In the genomic region with DNA sequence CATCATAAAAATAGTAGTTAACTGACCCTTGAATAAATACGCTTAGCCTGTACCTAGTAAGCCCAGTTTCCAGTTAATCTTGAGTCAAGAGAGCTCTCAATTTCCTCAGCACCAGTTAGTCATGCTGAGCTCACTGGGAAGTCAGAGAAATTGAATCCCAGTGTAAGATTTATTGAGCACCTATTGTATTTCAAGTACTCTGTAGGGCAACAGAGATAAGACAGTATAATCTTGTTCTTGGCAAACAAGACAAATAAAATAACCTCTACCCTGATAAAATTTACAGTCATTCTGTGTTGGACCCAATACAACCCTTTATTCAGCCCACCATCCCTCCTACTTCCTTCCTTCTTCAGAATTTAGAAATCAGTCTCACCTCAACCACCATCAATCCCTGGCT, we compare ENCODE assay signal across 35 cellular contexts.
DNase-seq lines count a peak whose midpoint lies in the region; ATAC-seq and TF ChIP-seq lines count a peak whose summit lies in the region.
"Had no signal": no experiment of that assay in that cellular context is flagged by ENCODE, and none has a peak within 500 bp of the region (broad histone marks: within the 10 kb centered on the region; RNA-seq: fewer than 3 reads in every experiment).

No MANE protein-coding gene starts in this region.

- DNase-seq in activated T-cell treated with anti-CD3 and anti-CD28 coated beads, Interleukin-2, amount 50 U/mL, for 72 hours, result no peak
- no peak for DNase-seq in activated T-cell treated with anti-CD3 and anti-CD28 coated beads, Interleukin-2, amount 50 U/mL, for 24 hours
- DNase-seq in NCI-H146 treated with DMSO at 0.1 percent for 48 hours (lab: John Stamatoyannopoulos, UW; ENCODE audit: unreplicated experiment), result peak; percentile 27
- DNase-seq in epithelial cell of esophagus (ENCODE audit: low read depth), result peak; percentile 42
- DNase-seq in stromal cell of bone marrow (ENCODE audit: low read depth), result peak; percentile 24
- DNase-seq in sigmoid colon, result no peak
- no peak for DNase-seq in esophagus muscularis mucosa (ENCODE audit: extremely low spot score)
- DNase-seq: activated CD4-positive, alpha-beta T cell treated with anti-CD3 and anti-CD28 coated beads, Interleukin-2, amount 10 ng/mL, durations not matched to agents 7 days and 5 days; activated naive CD4-positive, alpha-beta T cell treated with Interleukin-2 at 50 U/mL for 16 hours; activated T-cell treated with anti-CD3 and anti-CD28 coated beads, Interleukin-2, amount 50 U/mL, for 4 hours; adrenal gland; body of pancreas; cerebellar nuclear complex; DMS79 treated with DMSO at 0.1 percent for 48 hours; glutamatergic neuron; left lung; mesenchymal stem cell; NCI-H1105; NCI-H2081; NCI-H345; NCI-H774; pancreas; Peyer's patch; retina; SHP77 treated with DMSO at 0.1 percent for 48 hours; small intestine; stimulated activated CD4-positive, alpha-beta T cell treated with anti-CD3 and anti-CD28 coated beads, Interleukin-1b, Interleukin-23, amount 100 ng/mL, for 48 hours; stimulated activated naive CD8-positive, alpha-beta T cell treated with anti-CD3 and anti-CD28 coated beads, Interleukin-15, Interleukin-2, amounts not matched to agents 100 U/mL and 50 U/mL, for 24 hours; SW 1271 had no signal

- H3K27me3 ChIP-seq in sigmoid colon (no peaks in the 10 kb centered on the region), esophagus muscularis mucosa (no peaks in the 10 kb centered on the region)
- H3K27me3 ChIP-seq: adrenal gland, body of pancreas, left lung, neural progenitor cell, pancreas, Peyer's patch had no signal

- WGBS in sigmoid colon, 2 donors, result 91 to 92% methylated on average over 1 of the region's 1 CpG
- WGBS in esophagus muscularis mucosa, result 97% methylated on average over 1 of the region's 1 CpG

- H3K4me3 Mint-ChIP-seq in activated T-cell treated with anti-CD3 and anti-CD28 coated beads, Interleukin-2, amount 50 U/mL, for 72 hours, result peak overlapping the region; percentile 1 to 31
- no peak overlapping the region for H3K4me3 Mint-ChIP-seq in activated T-cell treated with anti-CD3 and anti-CD28 coated beads, Interleukin-2, amount 50 U/mL, for 24 hours
- H3K4me3 Mint-ChIP-seq: activated CD4-positive, alpha-beta T cell treated with anti-CD3 and anti-CD28 coated beads, Interleukin-2, amount 10 ng/mL, durations not matched to agents 7 days and 5 days; activated T-cell treated with anti-CD3 and anti-CD28 coated beads, Interleukin-2, amount 50 U/mL, for 4 hours; neural progenitor cell had no signal

- H3K27me3 Mint-ChIP-seq in activated T-cell treated with anti-CD3 and anti-CD28 coated beads, Interleukin-2, amount 50 U/mL, for 72 hours (ENCODE audit: low read depth), result peaks cover 22% of the 10 kb centered on the region
- peaks cover 43% of the 10 kb centered on the region for H3K27me3 Mint-ChIP-seq in activated T-cell treated with anti-CD3 and anti-CD28 coated beads, Interleukin-2, amount 50 U/mL, for 24 hours

- H3K4me1 Mint-ChIP-seq in activated T-cell treated with anti-CD3 and anti-CD28 coated beads, Interleukin-2, amount 50 U/mL, for 72 hours (ENCODE audit: low read depth), result peaks cover 50% of the 10 kb centered on the region
- H3K4me1 Mint-ChIP-seq in activated T-cell treated with anti-CD3 and anti-CD28 coated beads, Interleukin-2, amount 50 U/mL, for 24 hours (ENCODE audit: low read depth), result peaks cover 47% of the 10 kb centered on the region

- no peak for ATAC-seq in activated T-cell treated with anti-CD3 and anti-CD28 coated beads, Interleukin-2, amount 50 U/mL, for 72 hours (replicated peaks in 1 of 2)
- ATAC-seq in HG03521 (IDR thresholded peaks at IDR 0.05; ENCODE audit: unreplicated experiment), result no peak
- ATAC-seq: A549; activated T-cell treated with anti-CD3 and anti-CD28 coated beads, Interleukin-2, amount 50 U/mL, for 4 hours; body of pancreas; HCT116; K562; left lung; pancreas; stimulated activated naive CD8-positive, alpha-beta T cell treated with anti-CD3 and anti-CD28 coated beads, Interleukin-15, Interleukin-2, amounts not matched to agents 100 U/mL and 50 U/mL, for 24 hours had no signal

- TF ChIP-seq POLR2A in sigmoid colon (IDR thresholded peaks at IDR 0.05) (no peak), esophagus muscularis mucosa (IDR thresholded peaks at IDR 0.05; ENCODE audit: low read depth) (no peak)

- H3K27ac ChIP-seq in sigmoid colon (no peak overlapping the region), esophagus muscularis mucosa (replicated peaks in 1 of 4) (no peak overlapping the region)
- H3K27ac ChIP-seq: A549, adrenal gland, body of pancreas, left lung, neural progenitor cell, pancreas, Peyer's patch, thoracic aorta had no signal

- intact Hi-C loops in sigmoid colon (cut with DNase I) (no loop called here), esophagus muscularis mucosa (cut with DNase I) (no loop called here)

- H3K36me3 ChIP-seq in sigmoid colon, result no peaks in the 10 kb centered on the region
- no peaks in the 10 kb centered on the region for H3K36me3 ChIP-seq in esophagus muscularis mucosa
- H3K36me3 ChIP-seq: adrenal gland, left lung, neural progenitor cell, pancreas, Peyer's patch, thoracic aorta had no signal

- H3K36me3 Mint-ChIP-seq in activated T-cell treated with anti-CD3 and anti-CD28 coated beads, Interleukin-2, amount 50 U/mL, for 72 hours (ENCODE audit: insufficient read depth in 2 of 2), result peaks cover 1 to 7% of the 10 kb centered on the region in 2 donors
- H3K36me3 Mint-ChIP-seq in activated T-cell treated with anti-CD3 and anti-CD28 coated beads, Interleukin-2, amount 50 U/mL, for 24 hours (ENCODE audit: low read depth), result no peaks in the 10 kb centered on the region
- H3K36me3 Mint-ChIP-seq: neural progenitor cell had no signal

- TF ChIP-seq CTCF in epithelial cell of esophagus (IDR thresholded peaks at IDR 0.05; ENCODE audit: insufficient read depth, low read depth, low read length, missing control alignments) (no peak), sigmoid colon (IDR thresholded peaks at IDR 0.05) (no peak), esophagus muscularis mucosa (IDR thresholded peaks at IDR 0.05) (no peak)

- H3K27ac Mint-ChIP-seq in activated T-cell treated with anti-CD3 and anti-CD28 coated beads, Interleukin-2, amount 50 U/mL, for 72 hours, result no peak overlapping the region
- no peak overlapping the region for H3K27ac Mint-ChIP-seq in activated T-cell treated with anti-CD3 and anti-CD28 coated beads, Interleukin-2, amount 50 U/mL, for 24 hours
- H3K27ac Mint-ChIP-seq: activated CD4-positive, alpha-beta T cell treated with anti-CD3 and anti-CD28 coated beads, Interleukin-2, amount 10 ng/mL, durations not matched to agents 7 days and 5 days; neural progenitor cell had no signal

- TF ChIP-seq EP300 in sigmoid colon (IDR thresholded peaks at IDR 0.05) (no peak), esophagus muscularis mucosa (IDR thresholded peaks at IDR 0.05) (no peak)

- H3K9me3 ChIP-seq in sigmoid colon (no peaks in the 10 kb centered on the region), esophagus muscularis mucosa (peaks cover 0 to 7% (median 3%) of the 10 kb centered on the region in 4 donors)
- H3K9me3 ChIP-seq: adrenal gland, body of pancreas, left lung, pancreas, Peyer's patch, thoracic aorta had no signal

- peaks cover 0 to 3% of the 10 kb centered on the region in 2 donors for H3K9me3 Mint-ChIP-seq in activated T-cell treated with anti-CD3 and anti-CD28 coated beads, Interleukin-2, amount 50 U/mL, for 72 hours
- H3K9me3 Mint-ChIP-seq in activated T-cell treated with anti-CD3 and anti-CD28 coated beads, Interleukin-2, amount 50 U/mL, for 24 hours, result no peaks in the 10 kb centered on the region
- H3K9me3 Mint-ChIP-seq: activated T-cell treated with anti-CD3 and anti-CD28 coated beads, Interleukin-2, amount 50 U/mL, for 4 hours had no signal

- H3K4me3 ChIP-seq in epithelial cell of esophagus (ENCODE audit: low read length) (no peak overlapping the region), sigmoid colon (no peak overlapping the region), esophagus muscularis mucosa (no peak overlapping the region)
- H3K4me3 ChIP-seq: A549, adrenal gland, body of pancreas, K562, left lung, neural progenitor cell, pancreas, Peyer's patch, thoracic aorta had no signal

- peaks cover 0 to 44% (median 23%) of the 10 kb centered on the region in 4 donors for H3K4me1 ChIP-seq in sigmoid colon
- H3K4me1 ChIP-seq in esophagus muscularis mucosa, result no peaks in the 10 kb centered on the region
- H3K4me1 ChIP-seq: A549, adrenal gland, body of pancreas, left lung, pancreas, Peyer's patch had no signal

Comparison
In these comparisons a context has a peak if more than half of its experiments do, and no peak if none do; other contexts are left out.
1. DNase-seq: peak in NCI-H146 treated with DMSO at 0.1 percent for 48 hours (single experiment), epithelial cell of esophagus (single experiment) and stromal cell of bone marrow (single experiment); none in activated T-cell treated with anti-CD3 and anti-CD28 coated beads, Interleukin-2, amount 50 U/mL, for 72 hours (0 of 2), activated T-cell treated with anti-CD3 and anti-CD28 coated beads, Interleukin-2, amount 50 U/mL, for 24 hours (single experiment), sigmoid colon (single experiment) and esophagus muscularis mucosa (single experiment).